Comparison of ENCODE assay signal across 31 cellular contexts in the genomic region with DNA sequence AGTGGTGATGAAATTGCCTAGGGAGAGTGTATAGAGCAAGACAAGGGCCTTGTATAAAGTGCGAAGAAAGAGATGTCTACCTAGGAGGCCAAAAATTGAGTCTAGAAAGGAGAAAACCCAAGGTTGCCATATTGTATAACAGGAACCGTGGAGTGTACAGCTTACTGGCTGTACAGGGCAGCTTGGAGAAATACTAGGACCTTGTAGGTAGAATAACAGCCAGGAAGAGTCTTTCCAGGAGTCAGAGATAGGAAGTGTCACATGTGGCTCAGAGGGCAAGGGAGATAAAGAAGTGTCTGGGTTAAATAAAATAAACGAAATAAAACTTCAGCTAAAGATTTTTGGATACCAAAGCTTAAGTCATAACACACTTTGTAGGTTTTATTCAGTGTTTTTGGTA.
"Had no signal": no experiment of that assay in that cellular context is flagged by ENCODE, and none has a peak within 500 bp of the region (broad histone marks: within the 10 kb centered on the region; RNA-seq: fewer than 3 reads in every experiment).

No MANE protein-coding gene starts in this region.

- H3K36me3 ChIP-seq: neural progenitor cell, ovary, right lobe of liver, sigmoid colon, spleen, suprapubic skin, tibial artery, transverse colon, upper lobe of right lung, uterus had no signal

- H3K27me3 ChIP-seq: neural progenitor cell, ovary, right lobe of liver, sigmoid colon, spleen, suprapubic skin, testis, tibial artery, transverse colon, upper lobe of right lung, uterus had no signal

- H3K4me1 Mint-ChIP-seq: neural progenitor cell had no signal

- H3K27ac Mint-ChIP-seq: natural killer cell treated with Interleukin-12 subunit alpha and Interleukin-12 subunit beta and Interleukin-15 and Interleukin-18, amount 100 ng/mL, for 72 hours; neural progenitor cell; progenitor cell of endocrine pancreas; stimulated activated memory B cell treated with anti-CD40 and anti-IgM and Interleukin-4, amounts not matched to agents 10 μg/mL and 1 μg/mL and 100 μg/mL, for 72 hours; stimulated activated naive CD8-positive, alpha-beta T cell treated with anti-CD3 and anti-CD28 coated beads, Interleukin-15, amount 100 ng/mL, for 72 hours; type B pancreatic cell had no signal

- H3K9ac ChIP-seq: neural progenitor cell, parathyroid adenoma had no signal

- H2AFZ ChIP-seq: neural progenitor cell, parathyroid adenoma had no signal

- H3K4me3 ChIP-seq: neural progenitor cell, ovary, psoas muscle, right lobe of liver, sigmoid colon, smooth muscle cell, spleen, suprapubic skin, testis, tibial artery, transverse colon, upper lobe of right lung, uterus had no signal

- H3K9me3 ChIP-seq: ovary, psoas muscle, right lobe of liver, sigmoid colon, spleen, suprapubic skin, testis, tibial artery, transverse colon, upper lobe of right lung, uterus had no signal

- ATAC-seq: naive thymus-derived CD8-positive, alpha-beta T cell; natural killer cell treated with Interleukin-12 subunit alpha and Interleukin-12 subunit beta and Interleukin-15 and Interleukin-18, amount 100 ng/mL, for 72 hours; right cardiac atrium; right lobe of liver; stimulated activated memory B cell treated with anti-CD40 and anti-IgM and Interleukin-4, amounts not matched to agents 10 μg/mL and 1 μg/mL and 100 μg/mL, for 72 hours; stimulated activated naive CD8-positive, alpha-beta T cell treated with anti-CD3 and anti-CD28 coated beads, Interleukin-15, amount 100 ng/mL, for 72 hours; stimulated activated naive CD8-positive, alpha-beta T cell treated with anti-CD3 and anti-CD28 coated beads, Interleukin-15, Interleukin-2, amounts not matched to agents 100 U/mL and 50 U/mL, for 24 hours; upper lobe of right lung had no signal

- H3K4me3 Mint-ChIP-seq: natural killer cell treated with Interleukin-12 subunit alpha and Interleukin-12 subunit beta and Interleukin-15 and Interleukin-18, amount 100 ng/mL, for 72 hours; neural progenitor cell; stimulated activated memory B cell treated with anti-CD40 and anti-IgM and Interleukin-4, amounts not matched to agents 10 μg/mL and 1 μg/mL and 100 μg/mL, for 72 hours; stimulated activated naive CD8-positive, alpha-beta T cell treated with anti-CD3 and anti-CD28 coated beads, Interleukin-15, amount 100 ng/mL, for 72 hours; type B pancreatic cell had no signal

- H3K9me3 Mint-ChIP-seq: natural killer cell treated with Interleukin-12 subunit alpha and Interleukin-12 subunit beta and Interleukin-15 and Interleukin-18, amount 100 ng/mL, for 72 hours; stimulated activated naive CD8-positive, alpha-beta T cell treated with anti-CD3 and anti-CD28 coated beads, Interleukin-15, amount 100 ng/mL, for 72 hours had no signal

- H3K36me3 Mint-ChIP-seq: natural killer cell treated with Interleukin-12 subunit alpha and Interleukin-12 subunit beta and Interleukin-15 and Interleukin-18, amount 100 ng/mL, for 72 hours; stimulated activated memory B cell treated with anti-CD40 and anti-IgM and Interleukin-4, amounts not matched to agents 10 μg/mL and 1 μg/mL and 100 μg/mL, for 72 hours; type B pancreatic cell had no signal

- H3K27ac ChIP-seq: neural progenitor cell, ovary, parathyroid adenoma, psoas muscle, right lobe of liver, spleen, suprapubic skin, testis, tibial artery, transverse colon, upper lobe of right lung, uterus had no signal

- H3K27me3 Mint-ChIP-seq: naive thymus-derived CD8-positive, alpha-beta T cell; natural killer cell treated with Interleukin-12 subunit alpha and Interleukin-12 subunit beta and Interleukin-15 and Interleukin-18, amount 100 ng/mL, for 72 hours; progenitor cell of endocrine pancreas; stimulated activated memory B cell treated with anti-CD40 and anti-IgM and Interleukin-4, amounts not matched to agents 10 μg/mL and 1 μg/mL and 100 μg/mL, for 72 hours; stimulated activated naive CD8-positive, alpha-beta T cell treated with anti-CD3 and anti-CD28 coated beads, Interleukin-15, amount 100 ng/mL, for 72 hours; type B pancreatic cell had no signal

- H3K4me1 ChIP-seq: neural progenitor cell, right lobe of liver, suprapubic skin, testis, upper lobe of right lung, uterus had no signal

- H3K4me2 ChIP-seq: neural progenitor cell, smooth muscle cell had no signal

- DNase-seq: naive thymus-derived CD8-positive, alpha-beta T cell; occipital lobe; ovary; posterior cingulate gyrus; psoas muscle; right cardiac atrium; right lobe of liver; sigmoid colon; spleen; stimulated activated CD4-positive, alpha-beta T cell treated with anti-CD3 and anti-CD28 coated beads, Interleukin-12 subunit alpha, Interleukin-12 subunit beta, amount 100 ng/mL, for 4 hours; stimulated activated CD4-positive, alpha-beta T cell treated with anti-CD3 and anti-CD28 coated beads, Interleukin-1b, Interleukin-23, amount 100 ng/mL, for 48 hours; stimulated activated CD4-positive, alpha-beta T cell treated with anti-CD3 and anti-CD28 coated beads, Interleukin-4, amount 100 ng/mL, for 1 hour; stimulated activated CD4-positive, alpha-beta T cell treated with anti-CD3 and anti-CD28 coated beads, Interleukin-4, amount 100 ng/mL, for 4 hours; stimulated activated CD8-positive, alpha-beta memory T cell treated with anti-CD3 and anti-CD28 coated beads, Interleukin-4, amount 100 ng/mL, for 48 hours; stimulated activated naive CD4-positive, alpha-beta T cell; stimulated activated naive CD8-positive, alpha-beta T cell treated with anti-CD3 and anti-CD28 coated beads, Interleukin-15, amount 100 ng/mL, for 72 hours; stimulated activated naive CD8-positive, alpha-beta T cell treated with anti-CD3 and anti-CD28 coated beads, Interleukin-15, Interleukin-2, amounts not matched to agents 100 U/mL and 50 U/mL, for 24 hours; substantia nigra; testis; tibial artery; transverse colon; upper lobe of right lung; uterus had no signal
